In genomic region chr1:8825985-8826481, GRCh38 we compare ENCODE assay signal across 2 cellular contexts.
A peak's percentile ranks its signal among the peaks of the same experiment; 100 is the strongest.
TF ChIP-seq lines count a peak whose summit lies in the region.

No MANE protein-coding gene starts in this region.

TF ChIP-seq in HCT116, 20 proteins besides CTCF, POLR2A, EP300 and RAD21:
- TF ChIP-seq, protein P1, sequence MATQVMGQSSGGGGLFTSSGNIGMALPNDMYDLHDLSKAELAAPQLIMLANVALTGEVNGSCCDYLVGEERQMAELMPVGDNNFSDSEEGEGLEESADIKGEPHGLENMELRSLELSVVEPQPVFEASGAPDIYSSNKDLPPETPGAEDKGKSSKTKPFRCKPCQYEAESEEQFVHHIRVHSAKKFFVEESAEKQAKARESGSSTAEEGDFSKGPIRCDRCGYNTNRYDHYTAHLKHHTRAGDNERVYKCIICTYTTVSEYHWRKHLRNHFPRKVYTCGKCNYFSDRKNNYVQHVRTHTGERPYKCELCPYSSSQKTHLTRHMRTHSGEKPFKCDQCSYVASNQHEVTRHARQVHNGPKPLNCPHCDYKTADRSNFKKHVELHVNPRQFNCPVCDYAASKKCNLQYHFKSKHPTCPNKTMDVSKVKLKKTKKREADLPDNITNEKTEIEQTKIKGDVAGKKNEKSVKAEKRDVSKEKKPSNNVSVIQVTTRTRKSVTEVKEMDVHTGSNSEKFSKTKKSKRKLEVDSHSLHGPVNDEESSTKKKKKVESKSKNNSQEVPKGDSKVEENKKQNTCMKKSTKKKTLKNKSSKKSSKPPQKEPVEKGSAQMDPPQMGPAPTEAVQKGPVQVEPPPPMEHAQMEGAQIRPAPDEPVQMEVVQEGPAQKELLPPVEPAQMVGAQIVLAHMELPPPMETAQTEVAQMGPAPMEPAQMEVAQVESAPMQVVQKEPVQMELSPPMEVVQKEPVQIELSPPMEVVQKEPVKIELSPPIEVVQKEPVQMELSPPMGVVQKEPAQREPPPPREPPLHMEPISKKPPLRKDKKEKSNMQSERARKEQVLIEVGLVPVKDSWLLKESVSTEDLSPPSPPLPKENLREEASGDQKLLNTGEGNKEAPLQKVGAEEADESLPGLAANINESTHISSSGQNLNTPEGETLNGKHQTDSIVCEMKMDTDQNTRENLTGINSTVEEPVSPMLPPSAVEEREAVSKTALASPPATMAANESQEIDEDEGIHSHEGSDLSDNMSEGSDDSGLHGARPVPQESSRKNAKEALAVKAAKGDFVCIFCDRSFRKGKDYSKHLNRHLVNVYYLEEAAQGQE (IDR thresholded peaks at IDR 0.05; ENCODE audit: low read depth): no peak
- TF ChIP-seq CEBPB (IDR thresholded peaks at IDR 0.05; ENCODE audit: low read depth) (no peak), EZH2phosphoT487 (IDR thresholded peaks at IDR 0.05; ENCODE audit: borderline replicate concordance) (no peak), CBX3 (IDR thresholded peaks at IDR 0.05; ENCODE audit: low read depth) (no peak), ZBTB33 (IDR thresholded peaks at IDR 0.05; ENCODE audit: extremely low read depth, insufficient replicate concordance, low read length) (no peak), EZH2 (IDR thresholded peaks at IDR 0.05) (no peak), JUND (IDR thresholded peaks at IDR 0.05) (no peak)

TF ChIP-seq in K562, 482 proteins besides CTCF, POLR2A, EP300 and RAD21:
- TF ChIP-seq EZH2 (IDR thresholded peaks at IDR 0.05; ENCODE audit: borderline replicate concordance, low read depth, low read length): no peak
- TF ChIP-seq, protein P2, sequence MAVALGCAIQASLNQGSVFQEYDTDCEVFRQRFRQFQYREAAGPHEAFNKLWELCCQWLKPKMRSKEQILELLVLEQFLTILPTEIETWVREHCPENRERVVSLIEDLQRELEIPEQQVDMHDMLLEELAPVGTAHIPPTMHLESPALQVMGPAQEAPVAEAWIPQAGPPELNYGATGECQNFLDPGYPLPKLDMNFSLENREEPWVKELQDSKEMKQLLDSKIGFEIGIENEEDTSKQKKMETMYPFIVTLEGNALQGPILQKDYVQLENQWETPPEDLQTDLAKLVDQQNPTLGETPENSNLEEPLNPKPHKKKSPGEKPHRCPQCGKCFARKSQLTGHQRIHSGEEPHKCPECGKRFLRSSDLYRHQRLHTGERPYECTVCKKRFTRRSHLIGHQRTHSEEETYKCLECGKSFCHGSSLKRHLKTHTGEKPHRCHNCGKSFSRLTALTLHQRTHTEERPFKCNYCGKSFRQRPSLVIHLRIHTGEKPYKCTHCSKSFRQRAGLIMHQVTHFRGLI (CRISPR knock-in tag; IDR thresholded peaks at IDR 0.05): no peak
- no peak for TF ChIP-seq ZBTB8A (IDR thresholded peaks at IDR 0.05; ENCODE audit: partially characterized antibody)
- TF ChIP-seq ZFX (CRISPR knock-in tag; IDR thresholded peaks at IDR 0.05): no peak
- no peak for TF ChIP-seq KAT8 (IDR thresholded peaks at IDR 0.05; ENCODE audit: low read depth)
- TF ChIP-seq L3MBTL2 (IDR thresholded peaks at IDR 0.05): peak; percentile 25; the same call in 1 of the 2 replicates
- no peak for TF ChIP-seq ERF (CRISPR knock-in tag; IDR thresholded peaks at IDR 0.05)
- TF ChIP-seq, protein P3, sequence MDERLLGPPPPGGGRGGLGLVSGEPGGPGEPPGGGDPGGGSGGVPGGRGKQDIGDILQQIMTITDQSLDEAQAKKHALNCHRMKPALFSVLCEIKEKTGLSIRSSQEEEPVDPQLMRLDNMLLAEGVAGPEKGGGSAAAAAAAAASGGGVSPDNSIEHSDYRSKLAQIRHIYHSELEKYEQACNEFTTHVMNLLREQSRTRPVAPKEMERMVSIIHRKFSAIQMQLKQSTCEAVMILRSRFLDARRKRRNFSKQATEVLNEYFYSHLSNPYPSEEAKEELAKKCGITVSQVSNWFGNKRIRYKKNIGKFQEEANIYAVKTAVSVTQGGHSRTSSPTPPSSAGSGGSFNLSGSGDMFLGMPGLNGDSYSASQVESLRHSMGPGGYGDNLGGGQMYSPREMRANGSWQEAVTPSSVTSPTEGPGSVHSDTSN (CRISPR knock-in tag; IDR thresholded peaks at IDR 0.05; ENCODE audit: low read depth): no peak
- TF ChIP-seq, protein P3 (tag; conservative IDR thresholded peaks at IDR 0.05; ENCODE audit: low read depth): no peak
- no peak for TF ChIP-seq PPARD (CRISPR knock-in tag; IDR thresholded peaks at IDR 0.05)
- no peak for TF ChIP-seq ELF2 (CRISPR knock-in tag; IDR thresholded peaks at IDR 0.05)
- TF ChIP-seq POLR2B (IDR thresholded peaks at IDR 0.05; ENCODE audit: low read depth, partially characterized antibody): no peak
- TF ChIP-seq SP1 (CRISPR knock-in tag; IDR thresholded peaks at IDR 0.05): no peak
- TF ChIP-seq NR1H2 (CRISPR knock-in tag; IDR thresholded peaks at IDR 0.05): no peak
- TF ChIP-seq MITF (IDR thresholded peaks at IDR 0.05): no peak
- TF ChIP-seq, protein P4, sequence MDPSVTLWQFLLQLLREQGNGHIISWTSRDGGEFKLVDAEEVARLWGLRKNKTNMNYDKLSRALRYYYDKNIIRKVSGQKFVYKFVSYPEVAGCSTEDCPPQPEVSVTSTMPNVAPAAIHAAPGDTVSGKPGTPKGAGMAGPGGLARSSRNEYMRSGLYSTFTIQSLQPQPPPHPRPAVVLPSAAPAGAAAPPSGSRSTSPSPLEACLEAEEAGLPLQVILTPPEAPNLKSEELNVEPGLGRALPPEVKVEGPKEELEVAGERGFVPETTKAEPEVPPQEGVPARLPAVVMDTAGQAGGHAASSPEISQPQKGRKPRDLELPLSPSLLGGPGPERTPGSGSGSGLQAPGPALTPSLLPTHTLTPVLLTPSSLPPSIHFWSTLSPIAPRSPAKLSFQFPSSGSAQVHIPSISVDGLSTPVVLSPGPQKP (CRISPR knock-in tag; IDR thresholded peaks at IDR 0.05): no peak
- TF ChIP-seq CCNT2 (IDR thresholded peaks at IDR 0.05; ENCODE audit: borderline replicate concordance, extremely low read depth, insufficient read length, low read depth, low read length): no peak
- TF ChIP-seq, protein P5, sequence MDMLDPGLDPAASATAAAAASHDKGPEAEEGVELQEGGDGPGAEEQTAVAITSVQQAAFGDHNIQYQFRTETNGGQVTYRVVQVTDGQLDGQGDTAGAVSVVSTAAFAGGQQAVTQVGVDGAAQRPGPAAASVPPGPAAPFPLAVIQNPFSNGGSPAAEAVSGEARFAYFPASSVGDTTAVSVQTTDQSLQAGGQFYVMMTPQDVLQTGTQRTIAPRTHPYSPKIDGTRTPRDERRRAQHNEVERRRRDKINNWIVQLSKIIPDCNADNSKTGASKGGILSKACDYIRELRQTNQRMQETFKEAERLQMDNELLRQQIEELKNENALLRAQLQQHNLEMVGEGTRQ (CRISPR knock-in tag; IDR thresholded peaks at IDR 0.05): 0 out of 2 replicates have a peak, but pooled peaks have one; percentile 9
- TF ChIP-seq ZNF41 (CRISPR knock-in tag; conservative IDR thresholded peaks at IDR 0.05): no peak
- TF ChIP-seq ZNF197 (CRISPR knock-in tag; IDR thresholded peaks at IDR 0.05; ENCODE audit: low read depth): no peak
- TF ChIP-seq MGA (IDR thresholded peaks at IDR 0.05): peak; percentile 29
- no peak for TF ChIP-seq TRIM24 (IDR thresholded peaks at IDR 0.05)
- no peak for TF ChIP-seq ZNF445 (CRISPR knock-in tag; IDR thresholded peaks at IDR 0.05; ENCODE audit: low read depth)
- no peak for TF ChIP-seq PRPF4 (IDR thresholded peaks at IDR 0.05; ENCODE audit: insufficient read depth, low read depth, low read length, poor library complexity, severe bottlenecking)
- TF ChIP-seq CHCHD3 (CRISPR knock-in tag; IDR thresholded peaks at IDR 0.05): no peak
- TF ChIP-seq, protein P6, sequence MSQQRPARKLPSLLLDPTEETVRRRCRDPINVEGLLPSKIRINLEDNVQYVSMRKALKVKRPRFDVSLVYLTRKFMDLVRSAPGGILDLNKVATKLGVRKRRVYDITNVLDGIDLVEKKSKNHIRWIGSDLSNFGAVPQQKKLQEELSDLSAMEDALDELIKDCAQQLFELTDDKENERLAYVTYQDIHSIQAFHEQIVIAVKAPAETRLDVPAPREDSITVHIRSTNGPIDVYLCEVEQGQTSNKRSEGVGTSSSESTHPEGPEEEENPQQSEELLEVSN (IDR thresholded peaks at IDR 0.05; ENCODE audit: borderline replicate concordance in 1 of 2, extremely low read depth in 1 of 2, insufficient read depth in 1 of 2, insufficient read length in 1 of 2, low read depth in 1 of 2, low read length in 1 of 2, poor library complexity in 1 of 2, severe bottlenecking in 1 of 2): peak in 1 of 2 experiments; percentile 17
- TF ChIP-seq PURB (CRISPR knock-in tag; IDR thresholded peaks at IDR 0.05; ENCODE audit: low read depth): no peak
